30 cellular contexts compared by ENCODE assay signal in genomic region chr10:130844264-130844761, GRCh38.
"Had no signal": no experiment of that assay in that cellular context is flagged by ENCODE, and none has a peak within 500 bp of the region (broad histone marks: within the 10 kb centered on the region; RNA-seq: fewer than 3 reads in every experiment).

No MANE protein-coding gene starts in this region.

- H3K9me2 ChIP-seq: SK-N-SH had no signal

- H3K4me3 ChIP-seq: adrenal gland, Peyer's patch, SJSA1 had no signal

- H3K36me3 ChIP-seq: adrenal gland, Peyer's patch, SJSA1 had no signal

- H3K27ac ChIP-seq: adrenal gland, Peyer's patch, SJSA1 had no signal

- H3K9ac ChIP-seq: SK-N-SH had no signal

- ATAC-seq: activated naive CD4-positive, alpha-beta T cell treated with anti-CD3 and anti-CD28 coated beads, Interleukin-2, amount 50 U/mL, for 72 hours; activated T-cell treated with anti-CD3 and anti-CD28 coated beads, Interleukin-2, amount 50 U/mL, for 4 hours; PC-3 had no signal

- DNase-seq: activated CD4-positive, alpha-beta memory T cell treated with anti-CD3 and anti-CD28 coated beads for 36 hours; activated CD4-positive, alpha-beta T cell treated with anti-CD3 and anti-CD28 coated beads, Interleukin-2, amount 10 ng/mL, durations not matched to agents 7 days and 5 days; activated CD8-positive, alpha-beta memory T cell treated with anti-CD3 and anti-CD28 coated beads, Interleukin-2, amount 50 U/mL, for 4 hours; activated gamma-delta T cell treated with Interleukin-2 at 50 U/mL for 16 hours; activated naive CD4-positive, alpha-beta T cell treated with anti-CD3 and anti-CD28 coated beads for 36 hours; activated T-cell treated with anti-CD3 and anti-CD28 coated beads for 4 hours; activated T-cell treated with anti-CD3 and anti-CD28 coated beads, Interleukin-2, amount 50 U/mL, for 4 hours; adrenal gland; anterior cingulate cortex; central memory CD4-positive, alpha-beta T cell; Karpas-422; NCI-H1048; NCI-H1105 treated with DMSO at 0.1 percent for 48 hours; NCI-H1436; NCI-H1694; NCI-H1930; NCI-H2081 treated with DMSO at 0.1 percent for 48 hours; NCI-H345; NCI-H510A; NCI-H526; NCI-H748 treated with DMSO at 0.1 percent for 48 hours; NK-92 treated with Interleukin-12 subunit alpha and Interleukin-12 subunit beta, amount 100 ng/mL, for 24 hours; PC-3; Peyer's patch; RPMI8226; SHP77 treated with DMSO at 0.1 percent for 48 hours; SK-N-SH had no signal

- FAIRE-seq: TTC549 had no signal

- H3K9me3 ChIP-seq: adrenal gland, Peyer's patch had no signal

- H3K4me2 ChIP-seq: SK-N-SH had no signal

- H3K4me1 ChIP-seq: adrenal gland, Peyer's patch, SJSA1 had no signal

- H3K27me3 ChIP-seq: adrenal gland, Peyer's patch, SJSA1 had no signal
